Comparison of ENCODE assay signal across 1 cellular context in genomic region chr7:27142562-27143021, GRCh38.
TF ChIP-seq lines count a peak whose summit lies in the region.

No MANE protein-coding gene starts in this region.

TF ChIP-seq in H1, 55 proteins besides CTCF, POLR2A, EP300 and RAD21:
- TF ChIP-seq SUZ12 (IDR thresholded peaks at IDR 0.05; ENCODE audit: low read length) (peak; percentile 96), CTBP2 (IDR thresholded peaks at IDR 0.05; ENCODE audit: borderline replicate concordance, insufficient read depth, insufficient read length, low read length) (no peak), EZH2 (IDR thresholded peaks at IDR 0.05; ENCODE audit: low read depth, low read length, severe bottlenecking) (peak; percentile 99), KDM4A (IDR thresholded peaks at IDR 0.05; ENCODE audit: low read depth, low read length, severe bottlenecking) (peak; percentile 10), TAF7 (optimal IDR thresholded peaks at IDR 0.05; ENCODE audit: borderline replicate concordance, low read depth, low read length) (no peak), CEBPB (IDR thresholded peaks at IDR 0.05; ENCODE audit: low read depth, low read length) (no peak), HDAC6 (IDR thresholded peaks at IDR 0.05; ENCODE audit: low read depth, low read length) (no peak), CBX8 (IDR thresholded peaks at IDR 0.05; ENCODE audit: borderline replicate concordance, low read depth, low read length) (peak; percentile 95; the same call in 1 of the 2 replicates), RNF2 (IDR thresholded peaks at IDR 0.05; ENCODE audit: borderline replicate concordance, low read depth, low read length, missing control alignments, poor library complexity, severe bottlenecking) (peak; percentile 92), SIX5 (IDR thresholded peaks at IDR 0.05; ENCODE audit: low read depth, low read length) (no peak), CHD1 (IDR thresholded peaks at IDR 0.05; ENCODE audit: low read depth, low read length) (no peak)
